In the genomic region with DNA sequence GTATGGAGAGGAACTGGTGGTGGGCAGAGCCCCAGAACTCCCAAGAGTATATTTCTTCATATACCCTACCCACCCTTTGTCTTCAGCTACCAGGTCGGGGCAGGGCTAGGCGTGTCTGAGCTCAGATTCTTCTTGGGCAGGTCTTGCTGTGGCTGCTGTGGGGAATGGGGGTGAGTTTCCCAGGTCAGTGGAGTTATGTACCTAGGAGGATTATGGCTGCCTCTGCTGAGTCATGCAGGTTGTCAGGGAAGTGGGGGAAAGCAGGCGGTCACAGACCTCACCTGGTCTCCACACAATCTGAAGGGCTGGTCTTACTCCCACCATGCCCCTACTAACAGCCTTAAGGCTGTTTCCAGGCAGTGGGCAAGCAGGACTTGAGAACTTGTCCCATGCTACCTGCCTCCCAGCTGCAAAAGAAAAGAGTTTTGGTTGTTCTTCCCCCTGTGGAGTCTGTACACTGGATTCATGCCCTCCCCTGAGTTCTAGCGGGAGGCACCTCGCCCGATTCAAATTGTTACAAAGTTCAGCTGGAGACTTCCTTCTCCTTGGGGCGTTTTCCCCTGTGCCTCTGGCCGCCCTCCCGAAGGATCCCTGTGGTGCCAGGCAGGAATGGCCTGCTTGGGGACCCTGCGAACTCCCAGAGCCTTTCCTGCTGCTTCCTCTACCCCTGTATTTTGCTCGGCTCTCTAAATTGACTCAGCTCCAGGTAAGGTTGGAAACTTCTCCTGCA, we compare ENCODE assay signal across 1 cellular context.
TF ChIP-seq lines count a peak whose summit lies in the region.

No MANE protein-coding gene starts in this region.

TF ChIP-seq in HCT116, 20 proteins besides CTCF, POLR2A, EP300 and RAD21 (continued from another document):
- TF ChIP-seq, protein P1, sequence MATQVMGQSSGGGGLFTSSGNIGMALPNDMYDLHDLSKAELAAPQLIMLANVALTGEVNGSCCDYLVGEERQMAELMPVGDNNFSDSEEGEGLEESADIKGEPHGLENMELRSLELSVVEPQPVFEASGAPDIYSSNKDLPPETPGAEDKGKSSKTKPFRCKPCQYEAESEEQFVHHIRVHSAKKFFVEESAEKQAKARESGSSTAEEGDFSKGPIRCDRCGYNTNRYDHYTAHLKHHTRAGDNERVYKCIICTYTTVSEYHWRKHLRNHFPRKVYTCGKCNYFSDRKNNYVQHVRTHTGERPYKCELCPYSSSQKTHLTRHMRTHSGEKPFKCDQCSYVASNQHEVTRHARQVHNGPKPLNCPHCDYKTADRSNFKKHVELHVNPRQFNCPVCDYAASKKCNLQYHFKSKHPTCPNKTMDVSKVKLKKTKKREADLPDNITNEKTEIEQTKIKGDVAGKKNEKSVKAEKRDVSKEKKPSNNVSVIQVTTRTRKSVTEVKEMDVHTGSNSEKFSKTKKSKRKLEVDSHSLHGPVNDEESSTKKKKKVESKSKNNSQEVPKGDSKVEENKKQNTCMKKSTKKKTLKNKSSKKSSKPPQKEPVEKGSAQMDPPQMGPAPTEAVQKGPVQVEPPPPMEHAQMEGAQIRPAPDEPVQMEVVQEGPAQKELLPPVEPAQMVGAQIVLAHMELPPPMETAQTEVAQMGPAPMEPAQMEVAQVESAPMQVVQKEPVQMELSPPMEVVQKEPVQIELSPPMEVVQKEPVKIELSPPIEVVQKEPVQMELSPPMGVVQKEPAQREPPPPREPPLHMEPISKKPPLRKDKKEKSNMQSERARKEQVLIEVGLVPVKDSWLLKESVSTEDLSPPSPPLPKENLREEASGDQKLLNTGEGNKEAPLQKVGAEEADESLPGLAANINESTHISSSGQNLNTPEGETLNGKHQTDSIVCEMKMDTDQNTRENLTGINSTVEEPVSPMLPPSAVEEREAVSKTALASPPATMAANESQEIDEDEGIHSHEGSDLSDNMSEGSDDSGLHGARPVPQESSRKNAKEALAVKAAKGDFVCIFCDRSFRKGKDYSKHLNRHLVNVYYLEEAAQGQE (IDR thresholded peaks at IDR 0.05; ENCODE audit: low read depth) = no peak
- TF ChIP-seq EZH2phosphoT487 (IDR thresholded peaks at IDR 0.05; ENCODE audit: borderline replicate concordance) (no peak), TCF7L2 (IDR thresholded peaks at IDR 0.05; ENCODE audit: borderline replicate concordance, extremely low read depth, insufficient read depth, insufficient read length) (no peak), POLR2AphosphoS5 (IDR thresholded peaks at IDR 0.05; ENCODE audit: low read depth, low read length) (no peak), FOSL1 (IDR thresholded peaks at IDR 0.05; ENCODE audit: low read depth) (no peak), SRF (IDR thresholded peaks at IDR 0.05; ENCODE audit: low read depth) (no peak), SIN3A (IDR thresholded peaks at IDR 0.05; ENCODE audit: low read depth) (no peak), ZNF274 (IDR thresholded peaks at IDR 0.05; ENCODE audit: low read depth, low read length) (no peak), EZH2 (IDR thresholded peaks at IDR 0.05) (no peak), EGR1 (IDR thresholded peaks at IDR 0.05; ENCODE audit: low read depth) (no peak), ZFX (IDR thresholded peaks at IDR 0.05) (no peak), JUND (IDR thresholded peaks at IDR 0.05) (no peak)
- TF ChIP-seq, protein P2, sequence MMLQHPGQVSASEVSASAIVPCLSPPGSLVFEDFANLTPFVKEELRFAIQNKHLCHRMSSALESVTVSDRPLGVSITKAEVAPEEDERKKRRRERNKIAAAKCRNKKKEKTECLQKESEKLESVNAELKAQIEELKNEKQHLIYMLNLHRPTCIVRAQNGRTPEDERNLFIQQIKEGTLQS (IDR thresholded peaks at IDR 0.05) = no peak
